Comparison of ENCODE assay signal across 1 cellular context in the genomic region with DNA sequence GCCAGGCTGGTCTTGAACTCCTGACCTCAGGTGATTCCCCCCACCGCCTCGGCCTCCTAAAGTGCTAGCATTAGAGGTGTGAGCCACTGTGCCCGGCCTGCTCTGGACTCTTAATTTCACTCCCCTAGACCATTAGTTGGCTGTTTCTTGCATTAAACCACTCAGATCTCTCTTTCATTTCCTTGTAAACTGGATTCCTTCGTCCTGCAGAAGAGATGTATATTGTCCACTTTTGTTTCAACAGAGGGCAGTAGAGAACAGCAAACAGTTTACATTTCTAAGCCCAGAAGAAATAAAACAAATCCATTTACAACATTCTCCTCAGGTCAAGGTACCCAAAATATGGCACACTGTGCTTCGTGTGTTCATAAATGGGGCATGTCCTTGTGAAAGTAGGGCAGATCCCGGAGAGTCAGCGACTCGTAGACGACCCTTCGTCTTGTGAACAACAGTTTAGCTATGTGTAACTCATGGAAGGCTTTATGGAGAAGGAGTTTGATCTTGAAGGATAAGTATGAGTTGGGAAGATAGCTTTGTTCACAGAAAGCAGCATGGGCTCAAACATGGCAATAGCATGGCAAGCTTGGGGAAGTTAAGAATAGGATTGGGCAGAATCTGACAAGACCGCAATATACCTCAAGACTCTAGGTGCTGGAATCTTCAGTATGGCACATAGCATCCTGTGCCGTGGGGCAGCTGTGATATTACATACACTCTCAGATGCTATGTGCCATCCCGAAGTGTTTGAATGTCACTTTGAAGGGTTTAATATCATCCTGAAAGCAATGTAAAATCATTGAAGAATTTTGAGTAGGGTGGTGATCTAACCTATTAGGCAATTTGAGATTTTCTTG.
A peak's percentile ranks its signal among the peaks of the same experiment; 100 is the strongest.
TF ChIP-seq lines count a peak whose summit lies in the region.

No MANE protein-coding gene starts in this region.

TF ChIP-seq in GM12878, 131 proteins besides CTCF, POLR2A, EP300 and RAD21:
- TF ChIP-seq IKZF1 (conservative IDR thresholded peaks at IDR 0.05) (0 out of 2 replicates have a peak, but pooled peaks have one; percentile 13), SMC3 (IDR thresholded peaks at IDR 0.05; ENCODE audit: borderline replicate concordance, low read length) (peak; percentile 82), NR2F1 (conservative IDR thresholded peaks at IDR 0.05) (peak; percentile 79; the same call in 1 of the 2 replicates)
